ENCODE assay signal across 25 cellular contexts in the genomic region with DNA sequence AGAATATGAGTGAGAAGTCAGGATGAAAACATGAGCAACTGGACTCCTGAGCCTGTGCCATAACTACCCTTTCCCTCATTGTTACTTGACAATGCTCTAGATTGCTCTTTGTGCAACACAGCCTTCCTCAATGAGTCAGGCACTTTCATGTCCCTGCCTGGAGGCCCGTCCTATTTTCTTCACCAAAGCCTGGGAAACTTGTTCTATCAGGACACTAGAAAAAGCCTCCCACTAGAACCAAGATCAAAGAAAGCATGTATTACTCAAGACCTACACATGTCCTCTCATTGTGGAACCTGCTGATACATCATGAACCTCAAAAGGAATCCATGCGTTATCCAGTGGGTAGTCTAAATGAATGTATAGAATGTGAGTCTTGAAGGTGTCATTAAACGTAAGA.
"Had no signal": no experiment of that assay in that cellular context is flagged by ENCODE, and none has a peak within 500 bp of the region (broad histone marks: within the 10 kb centered on the region; RNA-seq: fewer than 3 reads in every experiment).

No MANE protein-coding gene starts in this region.

- H3K4me3 ChIP-seq: cardiac muscle cell, Peyer's patch, SJCRH30, SK-N-MC had no signal

- H3K4me2 ChIP-seq: KMS-11 had no signal

- H3K36me3 ChIP-seq: cardiac muscle cell, Peyer's patch, SJCRH30 had no signal

- DNase-seq: activated CD4-positive, alpha-beta T cell treated with anti-CD3 and anti-CD28 coated beads, Interleukin-2, amount 10 ng/mL, durations not matched to agents 24 days and 14 days; activated CD4-positive, alpha-beta T cell treated with anti-CD3 and anti-CD28 coated beads, Interleukin-2, amount 50 U/mL, for 4 hours; activated CD8-positive, alpha-beta memory T cell treated with anti-CD3 and anti-CD28 coated beads, Interleukin-2, amount 50 U/mL, for 48 hours; activated CD8-positive, alpha-beta T cell treated with anti-CD3 and anti-CD28 coated beads, Interleukin-2, amount 10 ng/mL, durations not matched to agents 7 days and 5 days; activated effector memory CD4-positive, alpha-beta T cell treated with Interleukin-2 at 50 U/mL for 16 hours; activated naive CD4-positive, alpha-beta T cell treated with anti-CD3 and anti-CD28 coated beads, Interleukin-2, amount 10 ng/mL, durations not matched to agents 7 days and 5 days; activated naive CD8-positive, alpha-beta T cell treated with anti-CD3 and anti-CD28 coated beads, Interleukin-2, amount 50 U/mL, for 24 hours; activated T-cell treated with anti-CD3 and anti-CD28 coated beads, Interleukin-2, amount 50 U/mL, for 48 hours; anterior cingulate cortex; NCI-H1105; NCI-H1417 treated with DMSO at 0.1 percent for 48 hours; NCI-H187 treated with DMSO at 0.1 percent for 48 hours; NCI-H2081; NCI-H226; NCI-H446 treated with DMSO at 0.1 percent for 48 hours; NCI-H524; NCI-H69; NCI-H82; PC-3; Peyer's patch; SHP77; SJCRH30 had no signal

- H3K9ac ChIP-seq: KMS-11 had no signal

- H3K27ac ChIP-seq: cardiac muscle cell, KMS-11, Peyer's patch, SJCRH30, SK-N-MC had no signal

- H3K4me1 ChIP-seq: Peyer's patch, SJCRH30 had no signal

- ATAC-seq: activated CD8-positive, alpha-beta T cell treated with anti-CD3 and anti-CD28 coated beads, Interleukin-2, amount 10 ng/mL, durations not matched to agents 7 days and 5 days; activated naive CD8-positive, alpha-beta T cell treated with anti-CD3 and anti-CD28 coated beads, Interleukin-2, amount 50 U/mL, for 24 hours; PC-3 had no signal

- H3K9me3 ChIP-seq: Peyer's patch, SJCRH30 had no signal

- H3K27me3 ChIP-seq: cardiac muscle cell, Peyer's patch had no signal
